23 cellular contexts compared by ENCODE assay signal in the genomic region with DNA sequence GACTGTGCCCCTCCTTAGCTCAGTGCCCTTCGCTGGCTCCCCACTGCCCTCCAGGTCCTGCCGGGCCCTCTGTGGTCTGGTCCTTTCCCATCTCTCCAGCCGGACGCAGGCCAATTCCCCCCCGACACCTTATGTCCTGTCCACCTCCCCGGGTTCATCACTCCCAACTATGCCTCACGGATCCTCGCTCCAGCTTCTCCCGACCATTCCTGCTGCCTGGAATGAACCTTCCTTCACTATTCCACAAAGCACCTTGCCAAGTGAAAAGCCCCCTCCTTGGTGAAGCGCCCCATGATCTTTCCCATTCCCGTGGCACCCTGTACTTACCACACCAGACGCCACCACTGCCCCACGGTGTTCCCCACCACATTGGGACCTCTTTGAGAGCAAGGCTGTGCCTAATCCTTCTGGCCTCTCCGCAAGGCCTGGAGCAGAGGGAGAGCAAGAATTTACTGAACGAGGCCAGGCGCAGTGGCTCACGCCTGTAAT. TPM values are rescaled to one million over a fixed set of nuclear protein-coding genes. Genes with fewer than 3 reads are reported as not detected.
"Had no signal": no experiment of that assay in that cellular context is flagged by ENCODE, and none has a peak within 500 bp of the region (broad histone marks: within the 10 kb centered on the region; RNA-seq: fewer than 3 reads in every experiment).

No MANE protein-coding gene starts in this region.

- H3K4me1 ChIP-seq: parathyroid adenoma, SJCRH30 had no signal

- DNase-seq: activated CD4-positive, alpha-beta T cell treated with anti-CD3 and anti-CD28 coated beads, Interleukin-2, amount 10 ng/mL, durations not matched to agents 7 days and 5 days; activated naive CD4-positive, alpha-beta T cell treated with anti-CD3 and anti-CD28 coated beads, Interleukin-2, amount 50 U/mL, for 16 hours; activated T-cell treated with anti-CD3 and anti-CD28 coated beads for 4 hours; hippocampal formation; SJCRH30; stimulated activated CD4-positive, alpha-beta T cell treated with anti-CD3 and anti-CD28 coated beads, Interleukin-15, amount 100 ng/mL, for 24 hours; stimulated activated CD4-positive, alpha-beta T cell treated with anti-CD3 and anti-CD28 coated beads, Interleukin-4, amount 100 ng/mL, for 24 hours; stimulated activated naive CD4-positive, alpha-beta T cell treated with Interleukin-2 at 50 U/mL for 16 hours; SW 1271; upper lobe of left lung had no signal

- H3K9me3 Mint-ChIP-seq: activated CD4-positive, alpha-beta T cell treated with anti-CD3 and anti-CD28 coated beads, Interleukin-2, amount 10 ng/mL, durations not matched to agents 7 days and 5 days; mesothelial cell of epicardium; neural crest cell; T-helper 2 cell treated with Interferon-gamma antibody and Interleukin-4, amounts not matched to agents 5 μg/mL and 100 μg/mL, for 36 hours had no signal

- H3K36me3 ChIP-seq: SJCRH30, upper lobe of left lung had no signal

- H3K9me3 ChIP-seq: SJCRH30, upper lobe of left lung had no signal

- H3K79me2 ChIP-seq: parathyroid adenoma had no signal

- FAIRE-seq: astrocyte, bronchial epithelial cell, endometrium had no signal

- H3K27ac ChIP-seq: parathyroid adenoma, SJCRH30, upper lobe of left lung had no signal

- H2AFZ ChIP-seq: parathyroid adenoma had no signal

- ATAC-seq: esophagus mucosa had no signal

- H3K4me1 Mint-ChIP-seq: activated CD4-positive, alpha-beta T cell treated with anti-CD3 and anti-CD28 coated beads, Interleukin-2, amount 10 ng/mL, durations not matched to agents 7 days and 5 days; neural crest cell had no signal

- H3K36me3 Mint-ChIP-seq: mesothelial cell of epicardium had no signal

- H3K27ac Mint-ChIP-seq: activated CD4-positive, alpha-beta T cell treated with anti-CD3 and anti-CD28 coated beads, Interleukin-2, amount 10 ng/mL, durations not matched to agents 7 days and 5 days; mesothelial cell of epicardium; T-helper 2 cell treated with Interferon-gamma antibody and Interleukin-4, amounts not matched to agents 5 μg/mL and 100 μg/mL, for 36 hours had no signal

- H3K27me3 ChIP-seq: upper lobe of left lung had no signal

- H3K27me3 Mint-ChIP-seq: activated CD4-positive, alpha-beta T cell treated with anti-CD3 and anti-CD28 coated beads, Interleukin-2, amount 10 ng/mL, durations not matched to agents 7 days and 5 days had no signal

- H3K9ac ChIP-seq: parathyroid adenoma had no signal

- H3K4me3 Mint-ChIP-seq: activated CD4-positive, alpha-beta T cell treated with anti-CD3 and anti-CD28 coated beads, Interleukin-2, amount 10 ng/mL, durations not matched to agents 7 days and 5 days; mesothelial cell of epicardium; neural crest cell; T-helper 2 cell treated with Interferon-gamma antibody and Interleukin-4, amounts not matched to agents 5 μg/mL and 100 μg/mL, for 36 hours had no signal

- H3K4me3 ChIP-seq: SJCRH30, upper lobe of left lung had no signal

RNA-seq across cellular contexts. Expression of a gene that starts 47.2 kb away (rescaled TPM):
- total RNA-seq: activated CD4-positive, alpha-beta T cell treated with anti-CD3 and anti-CD28 coated beads, Interleukin-2, amount 10 ng/mL, durations not matched to agents 7 days and 5 days; activated CD8-positive, alpha-beta memory T cell treated with anti-CD3 and anti-CD28 coated beads for 36 hours; astrocyte; bronchial epithelial cell; esophagus mucosa; glomerular endothelial cell; lower leg skin; mesothelial cell of epicardium; neural crest cell; renal cortical epithelial cell; SJCRH30; skeletal muscle tissue; upper lobe of left lung had no signal
